1 cellular context compared by ENCODE assay signal in the genomic region with DNA sequence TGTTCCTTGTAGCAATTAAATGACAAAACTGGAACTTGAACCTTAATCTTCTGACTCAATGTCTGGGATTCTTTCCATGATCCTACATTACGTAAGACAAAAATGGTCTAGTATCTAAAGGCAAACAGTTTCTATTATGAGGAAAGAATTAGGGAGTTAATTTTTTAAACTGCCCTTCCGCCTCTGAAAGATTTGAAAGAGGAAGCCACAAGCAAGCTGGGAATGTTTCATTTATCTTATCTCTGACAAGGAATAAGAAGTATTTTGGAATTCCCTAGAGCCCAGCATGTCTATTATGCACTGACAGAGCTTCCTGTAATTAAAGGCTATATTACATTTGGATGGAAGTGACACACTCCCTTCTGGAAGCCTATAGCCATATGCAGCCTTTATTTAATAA.
TF ChIP-seq lines count a peak whose summit lies in the region.

No MANE protein-coding gene starts in this region.

TF ChIP-seq in IMR-90, 13 proteins besides CTCF, POLR2A, EP300 and RAD21 (continued from another document):
- TF ChIP-seq ELK1 (IDR thresholded peaks at IDR 0.05; ENCODE audit: borderline replicate concordance, low read depth, low read length) = no peak
